30 cellular contexts compared by ENCODE assay signal in the genomic region with DNA sequence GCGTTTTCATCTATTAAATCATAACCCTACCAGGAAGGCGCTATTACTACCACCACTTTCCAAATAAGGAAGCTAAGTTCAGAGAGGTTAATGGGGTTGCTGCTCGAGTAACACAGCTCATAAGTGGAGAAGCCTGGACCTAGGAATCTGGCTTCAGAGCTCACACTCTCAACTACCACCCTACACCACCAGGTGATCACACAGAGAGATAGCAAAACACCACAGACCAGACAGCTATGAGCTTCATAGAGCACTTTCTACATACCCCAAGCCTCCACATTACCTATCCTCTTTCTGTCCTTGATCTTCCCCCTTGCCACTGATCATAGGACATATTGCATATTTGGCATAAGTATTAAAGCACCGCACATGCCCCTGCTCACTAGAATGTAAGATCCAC.
"Had no signal": no experiment of that assay in that cellular context is flagged by ENCODE, and none has a peak within 500 bp of the region (broad histone marks: within the 10 kb centered on the region; RNA-seq: fewer than 3 reads in every experiment).

No MANE protein-coding gene starts in this region.

- H3K27me3 ChIP-seq: esophagus squamous epithelium, gastrocnemius medialis, heart left ventricle had no signal

- H3K36me3 ChIP-seq: esophagus squamous epithelium, gastrocnemius medialis, WERI-Rb-1 had no signal

- DNase-seq: activated B cell treated with CpG ODN at 0.5 μM for 24 hours; activated CD4-positive, alpha-beta T cell treated with anti-CD3 and anti-CD28 coated beads for 48 hours; activated CD4-positive, alpha-beta T cell treated with anti-CD3 and anti-CD28 coated beads, Interleukin-2, amount 50 U/mL, for 1 hour; activated CD4-positive, alpha-beta T cell treated with anti-CD3 and anti-CD28 coated beads, Interleukin-2, amount 50 U/mL, for 48 hours; activated CD8-positive, alpha-beta memory T cell treated with anti-CD3 and anti-CD28 coated beads for 24 hours; activated CD8-positive, alpha-beta T cell treated with anti-CD3 and anti-CD28 coated beads for 36 hours; activated effector memory CD4-positive, alpha-beta T cell treated with Interleukin-2 at 50 U/mL for 16 hours; activated gamma-delta T cell treated with Interleukin-2 at 50 U/mL for 16 hours; activated naive CD4-positive, alpha-beta T cell treated with anti-CD3 and anti-CD28 coated beads, Interleukin-2, amount 50 U/mL, for 16 hours; activated naive CD4-positive, alpha-beta T cell treated with Interleukin-2 at 50 U/mL for 16 hours; activated T-cell treated with anti-CD3 and anti-CD28 coated beads, Interleukin-2, amount 50 U/mL, for 4 hours; amniotic stem cell; anterior cingulate cortex; caudate nucleus; cortex of kidney; dermis blood vessel endothelial cell; effector CD4-positive, alpha-beta T cell; effector memory CD8-positive, alpha-beta T cell; esophagus squamous epithelium; foreskin fibroblast; gastrocnemius medialis; glutamatergic neuron; heart left ventricle; T-helper 1 cell; T-helper 17 cell; T1000; WERI-Rb-1 had no signal

- H3K4me1 ChIP-seq: esophagus squamous epithelium had no signal

- H3K27ac ChIP-seq: epithelial cell of prostate, esophagus squamous epithelium, gastrocnemius medialis, heart left ventricle, WERI-Rb-1 had no signal

- H3K4me3 ChIP-seq: esophagus squamous epithelium, gastrocnemius medialis, heart left ventricle had no signal

- ATAC-seq: activated CD4-positive, CD25-positive, alpha-beta regulatory T cell treated with anti-CD3 and anti-CD28 coated beads, Interleukin-2, amount 50 U/mL, for 24 hours; activated CD8-positive, alpha-beta T cell treated with anti-CD3 and anti-CD28 coated beads for 36 hours; activated T-cell treated with anti-CD3 and anti-CD28 coated beads, Interleukin-2, amount 50 U/mL, for 4 hours; activated T-helper 17 cell treated with anti-CD3 and anti-CD28 coated beads, Interleukin-2, amount 50 U/mL, for 72 hours; effector memory CD8-positive, alpha-beta T cell; gastrocnemius medialis; heart left ventricle; T-helper 17 cell had no signal

- H3K9me3 ChIP-seq: esophagus squamous epithelium, gastrocnemius medialis, heart left ventricle had no signal
